Comparison of ENCODE assay signal across 29 cellular contexts in genomic region chrX:146041741-146042140, GRCh38.
"Had no signal": no experiment of that assay in that cellular context is flagged by ENCODE, and none has a peak within 500 bp of the region (broad histone marks: within the 10 kb centered on the region; RNA-seq: fewer than 3 reads in every experiment).

No MANE protein-coding gene starts in this region.

- H3K4me2 ChIP-seq: hepatocyte had no signal

- DNase-seq: colonic mucosa; cortex of kidney; dermis blood vessel endothelial cell; dorsolateral prefrontal cortex; effector CD4-positive, alpha-beta T cell; effector CD8-positive, alpha-beta T cell; effector memory CD4-positive, alpha-beta T cell; effector memory CD8-positive, alpha-beta T cell; endodermal cell; erythroblast; esophagus squamous epithelium; foreskin fibroblast; foreskin keratinocyte; foreskin melanocyte; gastrocnemius medialis; glutamatergic neuron; head of caudate nucleus; heart left ventricle; heart right ventricle had no signal

- H3K4me3 Mint-ChIP-seq: dendritic cell treated with granulocyte-macrophage colony-stimulating factor and Interleukin-4, amounts not matched to agents 40 ng/mL and 50 ng/mL, for 4 days; effector memory CD8-positive, alpha-beta T cell; endodermal cell had no signal

- H3K27ac Mint-ChIP-seq: dendritic cell treated with granulocyte-macrophage colony-stimulating factor and Interleukin-4, amounts not matched to agents 40 ng/mL and 50 ng/mL, for 4 days; effector memory CD8-positive, alpha-beta T cell; endodermal cell had no signal

- H3K27me3 Mint-ChIP-seq: dendritic cell treated with granulocyte-macrophage colony-stimulating factor and Interleukin-4, amounts not matched to agents 40 ng/mL and 50 ng/mL, for 4 days; effector memory CD8-positive, alpha-beta T cell had no signal

- H3K27ac ChIP-seq: colonic mucosa, coronary artery, dorsolateral prefrontal cortex, epithelial cell of prostate, esophagus muscularis mucosa, esophagus squamous epithelium, foreskin keratinocyte, gastrocnemius medialis, gastroesophageal sphincter, heart left ventricle, heart right ventricle, hepatocyte had no signal

- H3K9me3 ChIP-seq: colonic mucosa, esophagus muscularis mucosa, esophagus squamous epithelium, gastrocnemius medialis, gastroesophageal sphincter, heart left ventricle had no signal

- ATAC-seq: effector memory CD8-positive, alpha-beta T cell; esophagus mucosa; foreskin keratinocyte; gastrocnemius medialis; gastroesophageal sphincter; heart left ventricle; heart right ventricle had no signal

- H3K4me3 ChIP-seq: colonic mucosa, coronary artery, dorsolateral prefrontal cortex, esophagus muscularis mucosa, esophagus squamous epithelium, gastrocnemius medialis, gastroesophageal sphincter, heart left ventricle, heart right ventricle, hepatocyte had no signal

- H3K4me1 ChIP-seq: colonic mucosa, esophagus muscularis mucosa, esophagus squamous epithelium, foreskin keratinocyte, gastrocnemius medialis, gastroesophageal sphincter, heart left ventricle, heart right ventricle had no signal

- FAIRE-seq: endometrium, endothelial cell of umbilical vein, frontal cortex had no signal

- H3K4me1 Mint-ChIP-seq: endodermal cell had no signal

- H3K36me3 ChIP-seq: colonic mucosa, esophagus muscularis mucosa, esophagus squamous epithelium, gastrocnemius medialis, gastroesophageal sphincter, heart left ventricle, heart right ventricle had no signal
